In genomic region chr5:33488558-33489355, GRCh38 we compare ENCODE assay signal across 20 cellular contexts. TPM values are rescaled to one million over a fixed set of nuclear protein-coding genes. Genes with fewer than 3 reads are reported as not detected.
DNase-seq lines count a peak whose midpoint lies in the region; ATAC-seq, FAIRE-seq and TF ChIP-seq lines count a peak whose summit lies in the region.
"Had no signal": no experiment of that assay in that cellular context is flagged by ENCODE, and none has a peak within 500 bp of the region (broad histone marks: within the 10 kb centered on the region; RNA-seq: fewer than 3 reads in every experiment).

No MANE protein-coding gene starts in this region.

- no peaks in the 10 kb centered on the region for H3K9me1 ChIP-seq in K562 (ENCODE audit: control insufficient read depth, insufficient read depth, low read length)

- H3K9me3 ChIP-seq in K562 (replicated peaks; ENCODE audit: control insufficient read depth, insufficient read depth, low read depth, low read length): no peaks in the 10 kb centered on the region
- no peaks in the 10 kb centered on the region for H3K9me3 ChIP-seq in osteoblast (ENCODE audit: low read depth, low read length)
- H3K9me3 ChIP-seq in aorta (ENCODE audit: control insufficient read depth, low read length): no peaks in the 10 kb centered on the region
- H3K9me3 ChIP-seq: BE2C had no signal

- no TSS peak for BruUV-seq in K562 (replicated peaks; lab: Mats Ljungman, UMichigan)

- POLR2A ChIA-PET in K562 (lab: Yijun Ruan, JAX): interaction anchor here (0.6 to 2.9 kb wide), 4 partner anchors 11 to 372 kb away, joined by 3 to 10 read pairs (median 4); no protein-coding TSS in a partner anchor

- H3K4me3 ChIP-seq in K562: no peak overlapping the region
- no peak overlapping the region for H3K4me3 ChIP-seq in osteoblast (ENCODE audit: insufficient read depth, low read length)
- no peak overlapping the region for H3K4me3 ChIP-seq in aorta (ENCODE audit: low read length in 2 of 2)
- H3K4me3 ChIP-seq: GM23338, HAP-1 had no signal

- in situ Hi-C loops in K562 (cut with MboI): no loop called here

- peak; percentile 42 for FAIRE-seq in HTR-8/SVneo (lab: Jason Lieb, UNC)
- FAIRE-seq in K562 (lab: Jason Lieb, UNC): no peak
- FAIRE-seq: A204.1, D721Med, G401.6, GM12891 had no signal

- no peaks in the 10 kb centered on the region for H3K36me3 ChIP-seq in K562 (ENCODE audit: control insufficient read depth, insufficient read depth, low read length)
- no peaks in the 10 kb centered on the region for H3K36me3 ChIP-seq in osteoblast (ENCODE audit: insufficient read depth, low read length)
- peaks cover 0 to 2% of the 10 kb centered on the region in 2 donors for H3K36me3 ChIP-seq in aorta (ENCODE audit: control insufficient read depth in 1 of 2, insufficient read depth in 2 of 2, low read length in 1 of 2)
- H3K36me3 ChIP-seq: BE2C, HAP-1 had no signal

- H3K27ac ChIP-seq in K562 (ENCODE audit: extremely low read depth, low read depth, low read length) (no peak overlapping the region), osteoblast (ENCODE audit: low read depth, low read length) (no peak overlapping the region), aorta (ENCODE audit: low read depth in 1 of 2, low read length in 2 of 2) (no peak overlapping the region)

- no peak for TF ChIP-seq CTCF in K562 (IDR thresholded peaks at IDR 0.05 in 2 of 3, conservative IDR thresholded peaks at IDR 0.05 in 1 of 3; ENCODE audit: insufficient read depth in 2 of 3, low read depth in 1 of 3, low read length in 3 of 3)
- TF ChIP-seq CTCF in osteoblast (IDR thresholded peaks at IDR 0.05; ENCODE audit: extremely low read depth, low read depth, low read length): no peak

- H3K27me3 ChIP-seq in K562 (ENCODE audit: control insufficient read depth in 2 of 2, insufficient read depth in 2 of 2, low read length in 2 of 2): peaks cover 0 to 7% of the 10 kb centered on the region in 2 experiments; a peak in 1 of 5 replicates
- H3K27me3 ChIP-seq in osteoblast (ENCODE audit: insufficient read depth, low read length): no peaks in the 10 kb centered on the region
- no peaks in the 10 kb centered on the region for H3K27me3 ChIP-seq in aorta (ENCODE audit: control insufficient read depth in 1 of 2, insufficient read depth in 2 of 2, low read length in 1 of 2)
- H3K27me3 ChIP-seq: BE2C had no signal

- H2AFZ ChIP-seq in K562 (ENCODE audit: low read depth, low read length) (no peak overlapping the region), osteoblast (ENCODE audit: low read length) (no peak overlapping the region)
- H2AFZ ChIP-seq: GM23338 had no signal

- H4K20me1 ChIP-seq in K562 (replicated peaks; ENCODE audit: control insufficient read depth, insufficient read depth, low read length): no peaks in the 10 kb centered on the region
- no peaks in the 10 kb centered on the region for H4K20me1 ChIP-seq in osteoblast (ENCODE audit: insufficient read depth, low read length)

- no peak for TF ChIP-seq EP300 in K562 (IDR thresholded peaks at IDR 0.05; ENCODE audit: low read length)

- no peak for TF ChIP-seq RAD21 in K562 (CRISPR knock-in tag; conservative IDR thresholded peaks at IDR 0.05 in 1 of 2, IDR thresholded peaks at IDR 0.05 in 1 of 2)

- no peak overlapping the region for H3K9ac ChIP-seq in K562 (ENCODE audit: insufficient read depth in 1 of 2, low read depth in 2 of 2, low read length in 2 of 2)

- H3K79me2 ChIP-seq in K562 (ENCODE audit: control insufficient read depth, insufficient read depth, low read length) (no peaks in the 10 kb centered on the region), osteoblast (ENCODE audit: insufficient read depth, low read length) (no peaks in the 10 kb centered on the region)

- H3K4me2 ChIP-seq in K562 (ENCODE audit: insufficient read depth, low read length) (no peak overlapping the region), osteoblast (ENCODE audit: insufficient read depth, low read length) (no peak overlapping the region)
- H3K4me2 ChIP-seq: GM23338 had no signal

- WGBS in K562 (ENCODE audit: insufficient coverage, low coverage, missing lambda C conversion rate): 51% methylated on average over 19 of the region's 19 CpGs
- WGBS in aorta, 2 donors: 95 to 96% methylated on average over 19 of the region's 19 CpGs

- intact Hi-C loops in K562 (cut with micrococcal nuclease): no loop called here
- intact Hi-C loops in aorta (cut with DNase I): no loop called here

- TF ChIP-seq POLR2A in K562 (conservative IDR thresholded peaks at IDR 0.05): no peak

- no peak for DNase-seq in HTR-8/SVneo (ENCODE audit: insufficient read length, low spot score)
- DNase-seq in K562 (ENCODE audit: extremely low read depth in 1 of 4, low spot score in 3 of 4): no peak
- DNase-seq in islet precursor cell: peak; percentile 58
- peak; percentile 3 for DNase-seq in pons (ENCODE audit: low spot score)
- DNase-seq in osteoblast (ENCODE audit: insufficient read length, low spot score, missing footprints): no peak
- no peak for DNase-seq in aorta
- no peak for DNase-seq in NCI-H748 treated with DMSO at 0.1 percent for 48 hours (lab: John Stamatoyannopoulos, UW)
- no peak for DNase-seq in NCI-H774 (lab: John Stamatoyannopoulos, UW)
- DNase-seq: BE2C; CD4-positive, alpha-beta memory T cell; COR-L47; DMS153; DMS79 treated with DMSO at 0.1 percent for 48 hours; EL had no signal

- CTCF ChIA-PET in K562 (lab: Yijun Ruan, JAX; ENCODE audit: low intra/inter-chr PET ratio): no interaction called here

- ATAC-seq in K562: peak; percentile 47
- no peak for ATAC-seq in aorta (ENCODE audit: low FRiP score)
- ATAC-seq: GM23338 had no signal

- H3K4me1 ChIP-seq in K562 (replicated peaks in 1 of 2; ENCODE audit: control insufficient read depth in 2 of 2, insufficient read depth in 2 of 2, low read length in 2 of 2) (peaks cover 0 to 4% of the 10 kb centered on the region in 2 experiments; a peak in 1 of 5 replicates), osteoblast (ENCODE audit: insufficient read depth, low read length) (peaks cover 4% of the 10 kb centered on the region), aorta (ENCODE audit: control insufficient read depth in 1 of 2, insufficient read depth in 2 of 2, low read length in 2 of 2) (no peaks in the 10 kb centered on the region)
- H3K4me1 ChIP-seq: BE2C had no signal

TF ChIP-seq in K562, 482 proteins besides CTCF, POLR2A, EP300 and RAD21:
- TF ChIP-seq THRB (CRISPR knock-in tag; conservative IDR thresholded peaks at IDR 0.05): no peak
- TF ChIP-seq EGR1 (conservative IDR thresholded peaks at IDR 0.05): no peak
- TF ChIP-seq MEF2D (tag; conservative IDR thresholded peaks at IDR 0.05; ENCODE audit: low read depth): no peak
- TF ChIP-seq PKNOX1 (IDR thresholded peaks at IDR 0.05): no peak

RNA-seq across cellular contexts. Expression of gene TARS1, which starts 48.0 kb away (rescaled TPM):
- 103 and 264 TPM in 2 replicates for total RNA-seq in K562 (2011; cell fraction: chromatin; rRNA removed; ENCODE audit: low replicate concordance)
- total RNA-seq in K562 (2011; cell fraction: nucleolus; rRNA removed): 71.0 and 79.4 TPM in 2 replicates
- total RNA-seq in K562 (2011; cell fraction: nucleoplasm; rRNA removed): 118 and 145 TPM in 2 replicates
- total RNA-seq in K562 (2014; rRNA removed) (313 and 459 TPM in 2 replicates), K562 (2014; rRNA removed; fragmentation: Illumina TruSeq; extraction: Trizol) (518 and 562 TPM in 2 replicates), K562 (2015; rRNA removed; fragmentation: Illumina TruSeq; extraction: Trizol) (396 and 450 TPM in 2 replicates), K562 (2021) (328 and 333 TPM in 2 replicates), osteoblast (305 and 353 TPM in 2 replicates), aorta (10 to 100 TPM; 74.0 to 76.6 TPM)
- polyA plus RNA-seq in K562 (2011; rRNA removed) (219 and 292 TPM in 2 replicates), K562 (2014; fragmentation: Illumina TruSeq; extraction: Trizol) (369 and 439 TPM in 2 replicates), K562 (2014; fragmentation: Nextera tagmentation; extraction: Ambion mirVana) (100 to 1,000 TPM; 263 to 497 TPM), K562 (2014; rRNA removed) (352 and 378 TPM in 2 replicates), aorta (10 to 100 TPM; 42.2 to 69.1 TPM)
- 64.6 and 107 TPM in 2 replicates for polyA plus RNA-seq in K562 (2011; cell fraction: cytosol; rRNA removed)
- polyA plus RNA-seq in K562 (2011; cell fraction: nucleus; rRNA removed): 76.5 and 142 TPM in 2 replicates
- 257 and 341 TPM in 2 replicates for polyA plus RNA-seq in K562 (2012)
- polyA minus RNA-seq in K562 (2011; rRNA and poly(A)+ RNA removed): 320 and 372 TPM in 2 replicates
- 125 and 132 TPM in 2 replicates for polyA minus RNA-seq in K562 (2011; cell fraction: cytosol; rRNA and poly(A)+ RNA removed)
- polyA minus RNA-seq in K562 (2011; cell fraction: nucleus; rRNA and poly(A)+ RNA removed): 48.9 and 142 TPM in 2 replicates

Comparison
In these comparisons a context has a peak if more than half of its experiments do, and no peak if none do; other contexts are left out.
1. DNase-seq: peak in islet precursor cell (single experiment) and pons (single experiment); none in HTR-8/SVneo (single experiment), K562 (0 of 4), osteoblast (single experiment), aorta (0 of 2), NCI-H748 treated with DMSO at 0.1 percent for 48 hours (single experiment) and NCI-H774 (single experiment).